8 cellular contexts compared by ENCODE assay signal in genomic region chr4:95155759-95156451, GRCh38.
DNase-seq lines count a peak whose midpoint lies in the region; ATAC-seq and TF ChIP-seq lines count a peak whose summit lies in the region.

No MANE protein-coding gene starts in this region.

- peak in 8 of 9 donors; percentile 35 to 69 (median 61) for TF ChIP-seq CTCF in heart right ventricle (IDR thresholded peaks at IDR 0.05)
- TF ChIP-seq CTCF in epithelial cell of esophagus (IDR thresholded peaks at IDR 0.05; ENCODE audit: insufficient read depth, low read depth, low read length, missing control alignments), result peak; percentile 61

- 81 to 82% methylated on average over 2 of the region's 2 CpGs for WGBS in heart right ventricle, 2 donors

- H3K27me3 ChIP-seq in heart right ventricle, result no peaks in the 10 kb centered on the region

- no peaks in the 10 kb centered on the region for H3K36me3 ChIP-seq in heart right ventricle

- H3K9me3 ChIP-seq in heart right ventricle, result no peaks in the 10 kb centered on the region

- H3K4me3 ChIP-seq in heart right ventricle (no peak overlapping the region), epithelial cell of esophagus (ENCODE audit: low read length) (no peak overlapping the region)

- DNase-seq in heart right ventricle (no peak), Right ventricle myocardium inferior (ENCODE audit: missing footprints) (no peak), RKO (ENCODE audit: low spot score) (peak; percentile 44), epithelial cell of esophagus (ENCODE audit: low read depth) (peak; percentile 41), pons (ENCODE audit: low spot score) (peak; percentile 82), NCI-H2107 treated with DMSO at 0.1 percent for 48 hours (lab: John Stamatoyannopoulos, UW; ENCODE audit: unreplicated experiment) (no peak), posterior vena cava (ENCODE audit: low spot score) (no peak)

- no peak for ATAC-seq in heart right ventricle
- no peak for ATAC-seq in Right ventricle myocardium inferior
- ATAC-seq in HG02610 (IDR thresholded peaks at IDR 0.05; ENCODE audit: unreplicated experiment), result peak; percentile 64

- H3K4me1 ChIP-seq in heart right ventricle, result peaks cover 0 to 4% (median 0%) of the 10 kb centered on the region in 9 donors

- no peak overlapping the region for H3K27ac ChIP-seq in heart right ventricle

- intact Hi-C loops in heart right ventricle (cut with DNase I) (no loop called here), Right ventricle myocardium inferior (cut with DNase I) (no loop called here), posterior vena cava (cut with DNase I) (no loop called here)

Comparison
In these comparisons a context has a peak if more than half of its experiments do, and no peak if none do; other contexts are left out.
1. DNase-seq: peak in RKO (single experiment), epithelial cell of esophagus (single experiment) and pons (single experiment); none in heart right ventricle (0 of 2), Right ventricle myocardium inferior (single experiment), NCI-H2107 treated with DMSO at 0.1 percent for 48 hours (single experiment) and posterior vena cava (single experiment).